ENCODE assay signal across 20 cellular contexts in the genomic region with DNA sequence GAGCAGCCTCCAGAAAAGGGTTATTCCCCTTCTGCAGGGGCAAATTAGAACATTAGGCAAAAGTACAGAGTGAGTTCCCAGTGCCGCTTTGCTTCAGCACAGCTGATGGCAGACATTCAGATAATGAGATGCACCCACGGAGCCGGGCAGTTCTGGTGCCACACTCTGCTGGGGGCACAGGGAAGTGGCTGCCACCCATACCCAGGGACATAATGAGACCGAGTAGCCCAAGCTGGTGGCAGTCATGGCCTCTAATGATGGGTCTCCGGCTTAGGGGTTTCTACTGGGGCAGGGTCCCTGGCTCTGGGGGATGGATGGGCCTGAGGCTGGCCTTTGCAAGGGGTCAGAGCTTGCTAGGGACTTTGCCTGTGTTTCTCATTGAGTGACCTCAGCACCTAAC. TPM values are rescaled to one million over a fixed set of nuclear protein-coding genes. Genes with fewer than 3 reads are reported as not detected.
"Had no signal": no experiment of that assay in that cellular context is flagged by ENCODE, and none has a peak within 500 bp of the region (broad histone marks: within the 10 kb centered on the region; RNA-seq: fewer than 3 reads in every experiment).

No MANE protein-coding gene starts in this region.

- H3K36me3 Mint-ChIP-seq: activated naive CD4-positive, alpha-beta T cell treated with anti-CD3 and anti-CD28 coated beads, Interleukin-2, amount 50 U/mL, for 24 hours; T-cell had no signal

- ATAC-seq: activated CD8-positive, alpha-beta T cell treated with anti-CD3 and anti-CD28 coated beads, Interleukin-2, amount 10 ng/mL, durations not matched to agents 7 days and 5 days; left colon; SK-N-SH treated with all-trans-retinoic acid at 6 μM for 48 hours; T-cell had no signal

- H2AFZ ChIP-seq: hepatocyte had no signal

- H3K27ac Mint-ChIP-seq: activated CD4-positive, alpha-beta T cell treated with anti-CD3 and anti-CD28 coated beads, Interleukin-2, amount 10 ng/mL, durations not matched to agents 24 days and 14 days; activated CD8-positive, alpha-beta T cell treated with anti-CD3 and anti-CD28 coated beads, Interleukin-2, amount 10 ng/mL, durations not matched to agents 7 days and 5 days; activated naive CD4-positive, alpha-beta T cell treated with anti-CD3 and anti-CD28 coated beads, Interleukin-2, amount 50 U/mL, for 24 hours; T-cell had no signal

- H3K4me3 ChIP-seq: cardiac muscle cell, dorsolateral prefrontal cortex, hepatocyte, prostate gland, right atrium auricular region, stomach, testis had no signal

- H3K27me3 ChIP-seq: cardiac muscle cell, hepatocyte, right atrium auricular region, stomach, testis had no signal

- H3K4me3 Mint-ChIP-seq: activated CD4-positive, alpha-beta T cell treated with anti-CD3 and anti-CD28 coated beads, Interleukin-2, amount 10 ng/mL, durations not matched to agents 24 days and 14 days; activated CD8-positive, alpha-beta T cell treated with anti-CD3 and anti-CD28 coated beads, Interleukin-2, amount 10 ng/mL, durations not matched to agents 7 days and 5 days; activated naive CD4-positive, alpha-beta T cell treated with anti-CD3 and anti-CD28 coated beads, Interleukin-2, amount 50 U/mL, for 24 hours; neural crest cell; T-cell had no signal

- H3K4me2 ChIP-seq: hepatocyte had no signal

- H3K9me3 Mint-ChIP-seq: activated CD4-positive, alpha-beta T cell treated with anti-CD3 and anti-CD28 coated beads, Interleukin-2, amount 10 ng/mL, durations not matched to agents 24 days and 14 days; activated naive CD4-positive, alpha-beta T cell treated with anti-CD3 and anti-CD28 coated beads, Interleukin-2, amount 50 U/mL, for 24 hours; neural crest cell; T-cell had no signal

- H3K4me1 ChIP-seq: prostate gland had no signal

- DNase-seq: activated CD4-positive, alpha-beta T cell treated with anti-CD3 and anti-CD28 coated beads, Interleukin-2, amount 10 ng/mL, durations not matched to agents 24 days and 14 days; activated CD8-positive, alpha-beta T cell treated with anti-CD3 and anti-CD28 coated beads, Interleukin-2, amount 10 ng/mL, durations not matched to agents 7 days and 5 days; activated gamma-delta T cell; activated T-cell treated with anti-CD3 and anti-CD28 coated beads, Interleukin-2, amount 50 U/mL, for 48 hours; small intestine; stimulated activated CD4-positive, alpha-beta T cell treated with anti-CD3 and anti-CD28 coated beads, Interleukin-4, amount 100 ng/mL, for 1 hour; stomach; testis had no signal

- H3K36me3 ChIP-seq: cardiac muscle cell, prostate gland, right atrium auricular region, stomach had no signal

- H3K9me3 ChIP-seq: prostate gland, right atrium auricular region, stomach, testis had no signal

- H3K4me1 Mint-ChIP-seq: activated CD4-positive, alpha-beta T cell treated with anti-CD3 and anti-CD28 coated beads, Interleukin-2, amount 10 ng/mL, durations not matched to agents 24 days and 14 days; activated naive CD4-positive, alpha-beta T cell treated with anti-CD3 and anti-CD28 coated beads, Interleukin-2, amount 50 U/mL, for 24 hours; T-cell had no signal

- H3K27ac ChIP-seq: cardiac muscle cell, dorsolateral prefrontal cortex, hepatocyte, prostate gland, right atrium auricular region, stomach had no signal

RNA-seq across cellular contexts. Expression of a gene that starts 26.2 kb away (rescaled TPM):
- total RNA-seq: lung microvascular endothelial cell, mononuclear cell had no signal
